15 cellular contexts compared by ENCODE assay signal in genomic region chr6:3340358-3340798, GRCh38.
DNase-seq lines count a peak whose midpoint lies in the region; ATAC-seq and TF ChIP-seq lines count a peak whose summit lies in the region.
"Had no signal": no experiment of that assay in that cellular context is flagged by ENCODE, and none has a peak within 500 bp of the region (broad histone marks: within the 10 kb centered on the region; RNA-seq: fewer than 3 reads in every experiment).

No MANE protein-coding gene starts in this region.

- no peak overlapping the region for H3K4me3 Mint-ChIP-seq in activated CD4-positive, alpha-beta memory T cell treated with anti-CD3 and anti-CD28 coated beads for 36 hours

- POLR2A ChIA-PET in activated CD4-positive, alpha-beta memory T cell treated with anti-CD3 and anti-CD28 coated beads for 36 hours (lab: Charles Lee): interaction anchor here (0.5 kb wide), 1 partner anchor 201 kb away, joined by 3 read pairs; no protein-coding TSS in a partner anchor

- H3K4me1 Mint-ChIP-seq in activated CD4-positive, alpha-beta memory T cell treated with anti-CD3 and anti-CD28 coated beads for 36 hours (ENCODE audit: low read depth): peaks cover 17% of the 10 kb centered on the region

- no peaks in the 10 kb centered on the region for H3K36me3 ChIP-seq in ACC112 (ENCODE audit: insufficient read depth, low read length)
- H3K36me3 ChIP-seq in iPS-18a (ENCODE audit: control insufficient read depth, low read depth, low read length): no peaks in the 10 kb centered on the region
- no peaks in the 10 kb centered on the region for H3K36me3 ChIP-seq in psoas muscle (ENCODE audit: insufficient read depth in 1 of 2, low read depth in 1 of 2)

- H3K79me2 ChIP-seq in ACC112 (ENCODE audit: control insufficient read depth, insufficient read depth, low read length, unreplicated experiment): no peaks in the 10 kb centered on the region

- H3K27me3 Mint-ChIP-seq in activated CD4-positive, alpha-beta memory T cell treated with anti-CD3 and anti-CD28 coated beads for 36 hours: no peaks in the 10 kb centered on the region

- in situ Hi-C loops in astrocyte of the cerebellum (cut with HindIII; ENCODE audit: low sequenced_read_pairs): loop anchor here (5.0 kb wide), 1 partner anchor 43 kb away; no protein-coding TSS in a partner anchor

- ATAC-seq in psoas muscle: peak; percentile 18 to 35 (median 24)
- no peak for ATAC-seq in GM18505 (IDR thresholded peaks at IDR 0.05; ENCODE audit: unreplicated experiment)
- ATAC-seq: A549; right cardiac atrium; SK-N-SH treated with all-trans-retinoic acid at 6 μM for 48 hours; stimulated activated naive CD8-positive, alpha-beta T cell treated with anti-CD3 and anti-CD28 coated beads, Interleukin-15, Interleukin-2, amounts not matched to agents 100 U/mL and 50 U/mL, for 24 hours had no signal

- H3K27ac Mint-ChIP-seq in activated CD4-positive, alpha-beta memory T cell treated with anti-CD3 and anti-CD28 coated beads for 36 hours: no peak overlapping the region

- intact Hi-C loops in psoas muscle (cut with DNase I): loop anchor here in 1 of 2 donors (5.0 kb wide), 1 partner anchor 77 kb away; no protein-coding TSS in a partner anchor
- intact Hi-C loops in activated CD4-positive, alpha-beta memory T cell treated with anti-CD3 and anti-CD28 coated beads for 36 hours (cut with micrococcal nuclease): loop anchor here (2.0 kb wide), 1 partner anchor 14 kb away; no protein-coding TSS in a partner anchor

- no peaks in the 10 kb centered on the region for H3K9me3 Mint-ChIP-seq in activated CD4-positive, alpha-beta memory T cell treated with anti-CD3 and anti-CD28 coated beads for 36 hours

- CTCF ChIA-PET in activated CD4-positive, alpha-beta memory T cell treated with anti-CD3 and anti-CD28 coated beads for 36 hours (lab: Charles Lee): no interaction called here

- DNase-seq in astrocyte of the cerebellum (ENCODE audit: low read depth) (peak; percentile 89), psoas muscle (peak in 1 of 2 donors; percentile 51), LoVo (ENCODE audit: low spot score) (no peak), dermis blood vessel endothelial cell (no peak)
- no peak for DNase-seq in activated CD4-positive, alpha-beta memory T cell treated with anti-CD3 and anti-CD28 coated beads for 36 hours
- DNase-seq: activated naive CD4-positive, alpha-beta T cell treated with Interleukin-2 at 50 U/mL for 16 hours; caudate nucleus; MV-4-11; right cardiac atrium; stimulated activated naive CD8-positive, alpha-beta T cell treated with anti-CD3 and anti-CD28 coated beads, Interleukin-15, Interleukin-2, amounts not matched to agents 100 U/mL and 50 U/mL, for 24 hours had no signal

- H3K27me3 ChIP-seq in ACC112 (ENCODE audit: insufficient read depth, low read length) (no peaks in the 10 kb centered on the region), iPS-18a (ENCODE audit: control insufficient read depth, insufficient read depth, low read length) (no peaks in the 10 kb centered on the region), psoas muscle (ENCODE audit: insufficient read depth in 3 of 3, low read length in 2 of 3) (no peaks in the 10 kb centered on the region)

- TF ChIP-seq POLR2A in GM18505 (IDR thresholded peaks at IDR 0.05; ENCODE audit: borderline replicate concordance, extremely low read depth, insufficient read depth, insufficient read length): no peak

- H3K4me1 ChIP-seq in ACC112 (ENCODE audit: control insufficient read depth, insufficient read depth, low read length, unreplicated experiment) (peaks cover 50% of the 10 kb centered on the region), iPS-18a (ENCODE audit: control insufficient read depth, low read depth, low read length) (peaks cover 66% of the 10 kb centered on the region), psoas muscle (peaks cover 56% of the 10 kb centered on the region)

- no peak overlapping the region for H3K9ac ChIP-seq in iPS-18a (ENCODE audit: low read length)

- H3K9me3 ChIP-seq in iPS-18a (ENCODE audit: control insufficient read depth, low read depth, low read length): no peaks in the 10 kb centered on the region
- no peaks in the 10 kb centered on the region for H3K9me3 ChIP-seq in psoas muscle
- H3K9me3 ChIP-seq: A549 had no signal

- peak overlapping the region; percentile 6; the same call in 1 of the 2 replicates for H3K4me3 ChIP-seq in ACC112 (ENCODE audit: low read depth, low read length)
- no peak overlapping the region for H3K4me3 ChIP-seq in astrocyte of the cerebellum (ENCODE audit: low read depth, low read length)
- H3K4me3 ChIP-seq in iPS-18a (ENCODE audit: low read length): no peak overlapping the region
- H3K4me3 ChIP-seq in psoas muscle: no peak overlapping the region
- H3K4me3 ChIP-seq: A549 had no signal

- H2AFZ ChIP-seq in ACC112 (ENCODE audit: low read length, unreplicated experiment): no peak overlapping the region

- no peak for TF ChIP-seq CTCF in astrocyte of the cerebellum (IDR thresholded peaks at IDR 0.05; ENCODE audit: low read depth, low read length, missing control alignments)
- TF ChIP-seq CTCF in psoas muscle (IDR thresholded peaks at IDR 0.05): no peak

- H3K27ac ChIP-seq in ACC112 (ENCODE audit: low read depth, low read length): peak overlapping the region; percentile 86
- H3K27ac ChIP-seq in iPS-18a (ENCODE audit: low read length): peak overlapping the region; percentile 48
- peak overlapping the region; percentile 72 for H3K27ac ChIP-seq in psoas muscle
- H3K27ac ChIP-seq: A549 had no signal

- WGBS in psoas muscle, 3 donors: 41 to 52% (median 45%) methylated on average over 12 of the region's 12 CpGs

- peaks cover 1% of the 10 kb centered on the region for H3K36me3 Mint-ChIP-seq in activated CD4-positive, alpha-beta memory T cell treated with anti-CD3 and anti-CD28 coated beads for 36 hours
